ENCODE assay signal across 9 cellular contexts in the genomic region with DNA sequence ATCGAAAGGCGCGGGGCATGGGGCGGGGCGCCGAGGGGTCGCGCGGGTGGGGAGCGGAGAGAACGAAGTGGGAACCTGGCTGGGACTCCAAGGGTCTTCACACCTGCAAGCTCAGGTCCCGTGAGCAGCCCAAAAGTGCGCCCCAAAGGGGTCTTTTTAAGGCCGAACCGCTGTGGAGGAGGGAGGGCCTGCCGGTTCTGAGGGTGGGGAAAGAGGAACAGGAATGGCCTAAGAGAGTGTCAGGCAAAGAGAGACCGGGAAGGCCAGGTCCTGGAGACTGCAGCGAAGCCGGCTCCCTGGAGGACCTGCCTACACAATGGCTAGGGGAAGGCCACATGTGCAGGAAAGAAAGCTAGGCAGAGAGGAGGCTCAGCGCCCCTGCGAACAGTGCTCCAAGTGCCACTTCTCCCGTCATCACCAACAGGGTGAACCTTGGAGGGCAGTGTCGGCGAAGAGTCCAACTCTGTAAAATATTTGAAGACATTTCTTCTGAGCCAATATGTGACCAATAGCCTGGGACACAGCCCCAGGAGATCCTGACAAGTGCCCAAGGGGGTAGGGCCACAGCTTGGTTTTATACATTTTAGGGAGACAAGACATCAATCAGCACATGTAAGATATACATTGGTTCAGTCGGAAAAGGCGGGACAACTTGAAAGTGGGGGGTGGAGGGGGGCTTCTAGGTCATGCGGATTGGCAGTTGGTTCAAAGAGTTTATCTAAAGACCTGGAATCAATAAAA. TPM values are rescaled to one million over a fixed set of nuclear protein-coding genes. Genes with fewer than 3 reads are reported as not detected.
DNase-seq lines count a peak whose midpoint lies in the region; ATAC-seq and TF ChIP-seq lines count a peak whose summit lies in the region.
"Had no signal": no experiment of that assay in that cellular context is flagged by ENCODE, and none has a peak within 500 bp of the region (broad histone marks: within the 10 kb centered on the region; RNA-seq: fewer than 3 reads in every experiment).

No MANE protein-coding gene starts in this region.

- intact Hi-C loops in breast epithelium (cut with DNase I; ENCODE audit: low total_unique reads): no loop called here

- H3K27ac ChIP-seq in KMS-11 (no peak overlapping the region), breast epithelium (peak overlapping the region; percentile 73 to 95), thymus (ENCODE audit: low read depth) (no peak overlapping the region)

- peak; percentile 57 for DNase-seq in ELF-1 (ENCODE audit: low read depth, low spot score)
- peak in 1 of 2 donors; percentile 27 for DNase-seq in breast epithelium (ENCODE audit: low spot score in 2 of 2)
- no peak for DNase-seq in left lobe of liver (ENCODE audit: low spot score)
- DNase-seq in COLO829 (ENCODE audit: low spot score): no peak
- no peak for DNase-seq in NK-92 (lab: John Stamatoyannopoulos, UW; ENCODE audit: unreplicated experiment)

- 23% methylated on average over 27 of the region's 27 CpGs for WGBS in thymus

- peaks cover 28% of the 10 kb centered on the region for H3K79me2 ChIP-seq in KMS-11 (ENCODE audit: insufficient read depth, low read depth)

- peak; percentile 37 for ATAC-seq in left lobe of liver
- ATAC-seq in HG02970 (IDR thresholded peaks at IDR 0.05; ENCODE audit: low FRiP score, unreplicated experiment): no peak

- peak overlapping the region; percentile 87 for H2AFZ ChIP-seq in KMS-11 (ENCODE audit: low read depth)

- peaks cover 5% of the 10 kb centered on the region; the same call in 1 of the 2 replicates for H4K20me1 ChIP-seq in KMS-11 (ENCODE audit: insufficient read depth)

- H3K4me1 ChIP-seq in KMS-11 (ENCODE audit: low read depth, poor library complexity, severe bottlenecking) (peaks cover 32% of the 10 kb centered on the region), breast epithelium (peaks cover 0 to 15% of the 10 kb centered on the region in 2 donors), thymus (ENCODE audit: control insufficient read depth, insufficient read depth, low read length) (peaks cover 22% of the 10 kb centered on the region)

- peak overlapping the region; percentile 71 for H3K4me2 ChIP-seq in KMS-11

- H3K36me3 ChIP-seq in KMS-11 (ENCODE audit: insufficient read depth) (no peaks in the 10 kb centered on the region), breast epithelium (no peaks in the 10 kb centered on the region), thymus (ENCODE audit: control insufficient read depth, insufficient read depth) (peaks cover 3% of the 10 kb centered on the region)

- no peak for TF ChIP-seq CTCF in KMS-11 (conservative IDR thresholded peaks at IDR 0.05; ENCODE audit: low read depth, low read length)
- no peak for TF ChIP-seq CTCF in breast epithelium (IDR thresholded peaks at IDR 0.05)

- no peak overlapping the region for H3K9ac ChIP-seq in KMS-11

- no peaks in the 10 kb centered on the region for H3K9me3 ChIP-seq in breast epithelium
- no peaks in the 10 kb centered on the region for H3K9me3 ChIP-seq in thymus (ENCODE audit: control insufficient read depth)

- TF ChIP-seq POLR2A in breast epithelium (IDR thresholded peaks at IDR 0.05): no peak

- H3K27me3 ChIP-seq in KMS-11 (ENCODE audit: insufficient read depth, low read depth) (no peaks in the 10 kb centered on the region), breast epithelium (no peaks in the 10 kb centered on the region), thymus (ENCODE audit: control insufficient read depth, insufficient read depth) (no peaks in the 10 kb centered on the region)

- H3K4me3 ChIP-seq in KMS-11 (IDR thresholded peaks at IDR 0.05; ENCODE audit: insufficient read depth, low read depth, low read length) (no peak overlapping the region), breast epithelium (peak overlapping the region; percentile 95 to 98 (median 98)), thymus (ENCODE audit: low read length) (peak overlapping the region; percentile 78)

RNA-seq across cellular contexts. Expression of gene DGCR2, which starts 0.7 kb away (rescaled TPM):
- total RNA-seq in breast epithelium (10 to 100 TPM; 36.8 to 58.4 (median 42.9) TPM), left lobe of liver (30.5 TPM)
- polyA plus RNA-seq in thymus: 24.1 TPM

RNA-seq across cellular contexts. Expression of gene TSSK2, which starts 8.2 kb away (rescaled TPM):
- not detected for total RNA-seq in breast epithelium
- total RNA-seq in left lobe of liver: not detected
- polyA plus RNA-seq in thymus: 0.09 TPM
- total RNA-seq: T-helper 2 cell treated with Interferon-gamma antibody and Interleukin-4, amounts not matched to agents 100 ng/mL and 5 ng/mL, for 36 hours had no signal

RNA-seq across cellular contexts. Expression of gene ESS2, which starts 21.5 kb away (rescaled TPM):
- total RNA-seq in breast epithelium (10 to 100 TPM; 12.2 to 17.7 (median 13.8) TPM), left lobe of liver (5.2 TPM)
- polyA plus RNA-seq in thymus: 20.1 TPM

RNA-seq across cellular contexts. Expression of gene GSC2, which starts 27.2 kb away (rescaled TPM):
- total RNA-seq in breast epithelium (not detected), left lobe of liver (not detected)
- not detected for polyA plus RNA-seq in thymus
- total RNA-seq: T-helper 2 cell treated with Interferon-gamma antibody and Interleukin-4, amounts not matched to agents 100 ng/mL and 5 ng/mL, for 36 hours had no signal

RNA-seq across cellular contexts. Expression of gene SLC25A1, which starts 55.6 kb away (rescaled TPM):
- total RNA-seq in breast epithelium: 100 to 1,000 TPM in 1 of 3 donors, 10 to 100 TPM in 2; 49.2 to 140 (median 50.2) TPM
- total RNA-seq in left lobe of liver: 152 TPM
- polyA plus RNA-seq in thymus: 15.3 TPM

Comparison
In these comparisons a context has a peak if more than half of its experiments do, and no peak if none do; other contexts are left out.
1. H3K27ac ChIP-seq: peak in breast epithelium (2 of 2); none in KMS-11 (single experiment) and thymus (single experiment).